In the genomic region with DNA sequence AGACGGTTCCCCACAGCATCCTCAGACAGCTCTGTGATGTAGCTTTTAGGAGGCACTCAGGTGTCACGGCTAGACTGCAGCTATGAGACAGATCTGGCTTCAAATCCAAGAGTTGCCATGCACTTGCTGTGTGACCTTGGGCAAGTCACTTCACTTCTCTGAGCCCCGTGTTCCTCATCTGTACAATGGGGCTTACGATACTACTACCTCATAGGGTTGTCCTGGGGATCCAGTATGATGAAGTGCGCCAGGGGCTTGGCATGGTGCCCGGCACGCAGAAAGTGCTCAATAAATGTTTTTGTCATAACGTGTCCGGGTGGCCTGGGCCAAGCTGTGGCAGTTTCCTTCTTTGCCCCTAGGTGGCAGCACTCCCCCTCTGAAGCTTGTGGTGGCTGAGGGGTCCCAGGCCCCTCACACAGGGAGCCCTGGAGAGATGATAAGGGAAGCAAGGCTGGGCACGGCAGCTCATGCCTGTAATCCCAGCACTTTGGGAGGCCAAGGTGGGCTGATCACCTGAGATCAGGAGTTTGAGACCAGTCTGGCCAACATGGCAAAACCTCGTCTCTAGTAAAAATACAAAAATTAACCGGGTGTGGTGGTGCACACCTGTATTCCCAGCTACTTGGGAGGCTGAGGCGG, we compare ENCODE assay signal across 8 cellular contexts. TPM values are rescaled to one million over a fixed set of nuclear protein-coding genes. Genes with fewer than 3 reads are reported as not detected.
DNase-seq lines count a peak whose midpoint lies in the region; ATAC-seq and TF ChIP-seq lines count a peak whose summit lies in the region.

No MANE protein-coding gene starts in this region.

- peak; percentile 80 for TF ChIP-seq CTCF in fibroblast of villous mesenchyme (IDR thresholded peaks at IDR 0.05; ENCODE audit: insufficient read depth, low read depth, low read length)

- DNase-seq in GM03348 (ENCODE audit: low spot score) = peak; percentile 74
- DNase-seq in NCI-H2227 treated with DMSO at 0.1 percent for 48 hours (lab: John Stamatoyannopoulos, UW) = peak; percentile 4
- peak; percentile 72 to 76 for DNase-seq in activated T-cell treated with anti-CD3 and anti-CD28 coated beads, Interleukin-2, amount 50 U/mL, for 48 hours
- peak; percentile 33 for DNase-seq in fibroblast of villous mesenchyme (ENCODE audit: low read depth)
- DNase-seq in posterior vena cava (ENCODE audit: low spot score) = peak; percentile 82
- no peak for DNase-seq in middle frontal gyrus (ENCODE audit: extremely low spot score, low spot score)

- no peak for ATAC-seq in GM21515 (IDR thresholded peaks at IDR 0.05; ENCODE audit: unreplicated experiment)
- ATAC-seq in HG02588 (IDR thresholded peaks at IDR 0.05; ENCODE audit: unreplicated experiment) = no peak

- intact Hi-C loops in posterior vena cava (cut with DNase I) = no loop called here

- H3K4me3 ChIP-seq in fibroblast of villous mesenchyme (ENCODE audit: low read depth, low read length) = no peak overlapping the region

RNA-seq across cellular contexts. Expression of a gene that starts 19.1 kb away (rescaled TPM):
- total RNA-seq in fibroblast of villous mesenchyme = 28.3 and 32.0 TPM in 2 replicates
- total RNA-seq in posterior vena cava = 100 to 1,000 TPM in 1 of 2 donors, 10 to 100 TPM in 1; 79.2 to 104 TPM
